ENCODE assay signal across 1 cellular context in the genomic region with DNA sequence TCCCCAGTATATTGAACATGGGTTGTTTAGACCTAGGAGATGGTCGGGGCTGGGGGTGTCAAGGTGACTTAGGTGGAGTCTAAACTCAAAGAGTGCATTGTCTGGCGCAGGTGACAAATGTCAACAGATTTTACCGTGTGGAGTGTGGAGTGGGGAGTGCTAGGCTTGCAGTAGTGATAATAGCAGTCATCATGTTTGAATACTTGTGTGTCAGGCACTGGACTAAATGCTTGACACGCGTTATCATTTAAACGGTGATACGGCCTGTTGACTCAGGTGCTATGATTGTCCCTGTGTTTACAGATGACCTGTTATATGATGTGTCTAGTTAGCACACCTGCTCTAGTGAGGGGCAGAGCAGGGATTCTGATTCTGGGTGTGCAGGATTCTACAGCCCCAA.
TF ChIP-seq lines count a peak whose summit lies in the region.

No MANE protein-coding gene starts in this region.

TF ChIP-seq in HEK293T, 16 proteins besides CTCF, POLR2A, EP300 and RAD21 (continued from another document):
- TF ChIP-seq, protein P1, sequence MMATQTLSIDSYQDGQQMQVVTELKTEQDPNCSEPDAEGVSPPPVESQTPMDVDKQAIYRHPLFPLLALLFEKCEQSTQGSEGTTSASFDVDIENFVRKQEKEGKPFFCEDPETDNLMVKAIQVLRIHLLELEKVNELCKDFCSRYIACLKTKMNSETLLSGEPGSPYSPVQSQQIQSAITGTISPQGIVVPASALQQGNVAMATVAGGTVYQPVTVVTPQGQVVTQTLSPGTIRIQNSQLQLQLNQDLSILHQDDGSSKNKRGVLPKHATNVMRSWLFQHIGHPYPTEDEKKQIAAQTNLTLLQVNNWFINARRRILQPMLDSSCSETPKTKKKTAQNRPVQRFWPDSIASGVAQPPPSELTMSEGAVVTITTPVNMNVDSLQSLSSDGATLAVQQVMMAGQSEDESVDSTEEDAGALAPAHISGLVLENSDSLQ (IDR thresholded peaks at IDR 0.05), result no peak
- TF ChIP-seq SUZ12 (IDR thresholded peaks at IDR 0.05) (no peak), FOXM1 (IDR thresholded peaks at IDR 0.05; ENCODE audit: borderline replicate concordance) (no peak), ZNF384 (IDR thresholded peaks at IDR 0.05) (no peak), BHLHE40 (IDR thresholded peaks at IDR 0.05; ENCODE audit: borderline replicate concordance) (no peak), L3MBTL2 (conservative IDR thresholded peaks at IDR 0.05) (no peak), FOXK2 (IDR thresholded peaks at IDR 0.05) (no peak), SP1 (IDR thresholded peaks at IDR 0.05) (no peak), ARNT (IDR thresholded peaks at IDR 0.05) (no peak)
